Comparison of ENCODE assay signal across 16 cellular contexts in the genomic region with DNA sequence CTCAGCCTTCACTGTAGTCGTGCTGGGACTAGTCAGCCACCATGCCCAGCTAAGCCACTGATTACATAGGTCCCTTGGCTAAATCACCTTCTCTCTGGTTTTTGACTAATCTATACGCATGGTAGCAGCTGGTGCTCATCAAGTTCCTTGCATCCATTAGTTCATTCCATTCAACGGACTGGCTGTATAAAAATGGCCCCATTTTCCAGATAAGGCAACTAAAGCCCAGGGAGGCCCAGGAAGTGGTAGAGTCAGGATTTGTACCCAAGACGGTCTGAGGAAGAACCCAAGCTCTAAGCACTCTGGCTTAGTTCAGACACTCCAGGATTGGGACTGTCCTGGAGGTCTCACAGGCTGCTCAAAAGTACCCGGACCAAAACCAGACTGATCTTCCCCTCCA. TPM values are rescaled to one million over a fixed set of nuclear protein-coding genes. Genes with fewer than 3 reads are reported as not detected.
DNase-seq lines count a peak whose midpoint lies in the region; ATAC-seq and TF ChIP-seq lines count a peak whose summit lies in the region.
"Had no signal": no experiment of that assay in that cellular context is flagged by ENCODE, and none has a peak within 500 bp of the region (broad histone marks: within the 10 kb centered on the region; RNA-seq: fewer than 3 reads in every experiment).

No MANE protein-coding gene starts in this region.

- peak overlapping the region in 1 of 4 donors; percentile 39 for H3K4me3 Mint-ChIP-seq in CD4-positive, CD25-positive, alpha-beta regulatory T cell
- H3K4me3 Mint-ChIP-seq in activated T-helper 2 cell treated with anti-CD3 and anti-CD28 coated beads, Interferon-gamma antibody, Interleukin-2, Interleukin-4, amounts not matched to agents 10 μg/mL and 5 μg/mL and 100 μg/mL, durations not matched to agents 14 hours and 24 hours and 36 hours (ENCODE audit: low read depth): no peak overlapping the region

- no peak for ATAC-seq in CD4-positive, CD25-positive, alpha-beta regulatory T cell (ENCODE audit: low read depth in 2 of 2)
- ATAC-seq in DND-41 (ENCODE audit: insufficient read depth, low read depth) (no peak), HG03045 (IDR thresholded peaks at IDR 0.05; ENCODE audit: unreplicated experiment) (no peak)

- no peaks in the 10 kb centered on the region for H3K9me3 Mint-ChIP-seq in CD4-positive, CD25-positive, alpha-beta regulatory T cell
- H3K9me3 Mint-ChIP-seq in activated T-helper 2 cell treated with anti-CD3 and anti-CD28 coated beads, Interferon-gamma antibody, Interleukin-2, Interleukin-4, amounts not matched to agents 10 μg/mL and 5 μg/mL and 100 μg/mL, durations not matched to agents 14 hours and 24 hours and 36 hours: no peaks in the 10 kb centered on the region
- H3K9me3 Mint-ChIP-seq: naive B cell had no signal

- TF ChIP-seq POLR2A in uterus (IDR thresholded peaks at IDR 0.05): no peak

- H3K9me3 ChIP-seq in CD4-positive, CD25-positive, alpha-beta regulatory T cell (ENCODE audit: control insufficient read depth in 2 of 2, low read length in 2 of 2): no peaks in the 10 kb centered on the region
- H3K9me3 ChIP-seq in DND-41 (ENCODE audit: insufficient read depth, low read length, severe bottlenecking) (no peaks in the 10 kb centered on the region), uterus (no peaks in the 10 kb centered on the region)
- H3K9me3 ChIP-seq: adrenal gland, spleen had no signal

- no peaks in the 10 kb centered on the region for H3K27me3 ChIP-seq in CD4-positive, CD25-positive, alpha-beta regulatory T cell (ENCODE audit: control insufficient read depth, insufficient read depth, low read length)
- no peaks in the 10 kb centered on the region for H3K27me3 ChIP-seq in DND-41 (ENCODE audit: insufficient read depth, low read length, poor library complexity)
- no peaks in the 10 kb centered on the region for H3K27me3 ChIP-seq in uterus
- H3K27me3 ChIP-seq: adrenal gland, cardiac muscle cell, spleen had no signal

- no peaks in the 10 kb centered on the region for H3K27me3 Mint-ChIP-seq in CD4-positive, CD25-positive, alpha-beta regulatory T cell
- H3K27me3 Mint-ChIP-seq in activated T-helper 2 cell treated with anti-CD3 and anti-CD28 coated beads, Interferon-gamma antibody, Interleukin-2, Interleukin-4, amounts not matched to agents 10 μg/mL and 5 μg/mL and 100 μg/mL, durations not matched to agents 14 hours and 24 hours and 36 hours (ENCODE audit: low read depth): no peaks in the 10 kb centered on the region
- H3K27me3 Mint-ChIP-seq: naive B cell had no signal

- peak overlapping the region in 2 of 3 donors; percentile 34 to 54 for H3K27ac Mint-ChIP-seq in CD4-positive, CD25-positive, alpha-beta regulatory T cell
- peak overlapping the region; percentile 71 for H3K27ac Mint-ChIP-seq in activated T-helper 2 cell treated with anti-CD3 and anti-CD28 coated beads, Interferon-gamma antibody, Interleukin-2, Interleukin-4, amounts not matched to agents 10 μg/mL and 5 μg/mL and 100 μg/mL, durations not matched to agents 14 hours and 24 hours and 36 hours

- H3K4me1 ChIP-seq in CD4-positive, CD25-positive, alpha-beta regulatory T cell (ENCODE audit: control insufficient read depth, insufficient read depth, low read length, poor library complexity, severe bottlenecking): peaks cover 37% of the 10 kb centered on the region
- H3K4me1 ChIP-seq in DND-41 (ENCODE audit: insufficient read depth, low read length): peaks cover 32% of the 10 kb centered on the region
- peaks cover 0 to 8% of the 10 kb centered on the region in 2 donors for H3K4me1 ChIP-seq in uterus

- H3K36me3 ChIP-seq in CD4-positive, CD25-positive, alpha-beta regulatory T cell (ENCODE audit: control insufficient read depth, insufficient read depth, low read length): no peaks in the 10 kb centered on the region
- H3K36me3 ChIP-seq in DND-41 (ENCODE audit: insufficient read depth, low read length): peaks cover 90% of the 10 kb centered on the region
- H3K36me3 ChIP-seq in uterus: no peaks in the 10 kb centered on the region
- H3K36me3 ChIP-seq: adrenal gland, cardiac muscle cell had no signal

- peaks cover 5 to 54% (median 30%) of the 10 kb centered on the region in 4 donors for H3K4me1 Mint-ChIP-seq in CD4-positive, CD25-positive, alpha-beta regulatory T cell
- H3K4me1 Mint-ChIP-seq in activated T-helper 2 cell treated with anti-CD3 and anti-CD28 coated beads, Interferon-gamma antibody, Interleukin-2, Interleukin-4, amounts not matched to agents 10 μg/mL and 5 μg/mL and 100 μg/mL, durations not matched to agents 14 hours and 24 hours and 36 hours (ENCODE audit: low read depth): peaks cover 61% of the 10 kb centered on the region

- intact Hi-C loops in activated T-helper 2 cell treated with anti-CD3 and anti-CD28 coated beads, Interferon-gamma antibody, Interleukin-2, Interleukin-4, amounts not matched to agents 10 μg/mL and 5 μg/mL and 100 μg/mL, durations not matched to agents 14 hours and 24 hours and 36 hours (cut with micrococcal nuclease): loop anchor here (10.0 kb wide), 1 partner anchor 314 kb away; a partner anchor contains a TSS
- intact Hi-C loops in uterus (cut with DNase I; ENCODE audit: low total_unique reads): no loop called here

- no peak overlapping the region for H3K4me2 ChIP-seq in DND-41 (ENCODE audit: insufficient read depth, low read length)

- DNase-seq in CD4-positive, CD25-positive, alpha-beta regulatory T cell: no peak
- no peak for DNase-seq in DND-41
- no peak for DNase-seq in activated T-helper 2 cell treated with anti-CD3 and anti-CD28 coated beads, Interferon-gamma antibody, Interleukin-2, Interleukin-4, amounts not matched to agents 10 μg/mL and 5 μg/mL and 100 μg/mL, durations not matched to agents 14 hours and 24 hours and 36 hours (ENCODE audit: low spot score)
- DNase-seq in uterus: no peak
- DNase-seq: activated CD8-positive, alpha-beta memory T cell treated with anti-CD3 and anti-CD28 coated beads, Interleukin-2, amount 50 U/mL, for 4 hours; adrenal gland; effector CD8-positive, alpha-beta T cell; HCEC 1CT; mammary epithelial cell; naive B cell; NCI-H1436 treated with DMSO at 0.1 percent for 48 hours; spleen; stimulated activated naive CD4-positive, alpha-beta T cell had no signal

- H3K79me2 ChIP-seq in DND-41 (ENCODE audit: insufficient read depth, low read length): peaks cover 68% of the 10 kb centered on the region

- peaks cover 92% of the 10 kb centered on the region for H4K20me1 ChIP-seq in DND-41 (ENCODE audit: insufficient read depth, low read length)

- no peaks in the 10 kb centered on the region for H3K36me3 Mint-ChIP-seq in CD4-positive, CD25-positive, alpha-beta regulatory T cell
- peaks cover 64% of the 10 kb centered on the region for H3K36me3 Mint-ChIP-seq in activated T-helper 2 cell treated with anti-CD3 and anti-CD28 coated beads, Interferon-gamma antibody, Interleukin-2, Interleukin-4, amounts not matched to agents 10 μg/mL and 5 μg/mL and 100 μg/mL, durations not matched to agents 14 hours and 24 hours and 36 hours (ENCODE audit: low read depth)
- H3K36me3 Mint-ChIP-seq: naive B cell had no signal

- TF ChIP-seq CTCF in DND-41 (IDR thresholded peaks at IDR 0.05; ENCODE audit: borderline replicate concordance, extremely low read depth, low read length, poor library complexity, severe bottlenecking) (no peak), uterus (IDR thresholded peaks at IDR 0.05) (no peak)

- H3K4me3 ChIP-seq in CD4-positive, CD25-positive, alpha-beta regulatory T cell (ENCODE audit: low read depth, low read length): no peak overlapping the region
- no peak overlapping the region for H3K4me3 ChIP-seq in DND-41 (ENCODE audit: low read depth in 1 of 2, low read length in 2 of 2)
- no peak overlapping the region for H3K4me3 ChIP-seq in uterus
- H3K4me3 ChIP-seq: adrenal gland, cardiac muscle cell, spleen had no signal

- H3K9ac ChIP-seq in DND-41 (ENCODE audit: low read depth, low read length): no peak overlapping the region

- H2AFZ ChIP-seq in DND-41 (ENCODE audit: low read depth, low read length): no peak overlapping the region

- no peak overlapping the region for H3K27ac ChIP-seq in CD4-positive, CD25-positive, alpha-beta regulatory T cell (ENCODE audit: insufficient read depth, low read length, poor library complexity, severe bottlenecking)
- H3K27ac ChIP-seq in DND-41 (ENCODE audit: low read length) (0 out of 2 replicates have a peak overlapping the region, but pooled peaks have one; percentile 5), uterus (no peak overlapping the region)
- H3K27ac ChIP-seq: adrenal gland, cardiac muscle cell, spleen had no signal

RNA-seq across cellular contexts. Expression of a gene that starts 4.9 kb away (rescaled TPM):
- total RNA-seq in CD4-positive, CD25-positive, alpha-beta regulatory T cell: 3.1 TPM
- polyA plus RNA-seq in CD4-positive, CD25-positive, alpha-beta regulatory T cell: 1 to 10 TPM in 1 of 4 donors, under 1 TPM in 3; 0.48 to 2.4 (median 0.85) TPM
- 63.8 and 64.2 TPM in 2 replicates for total RNA-seq in activated T-helper 2 cell treated with anti-CD3 and anti-CD28 coated beads, Interferon-gamma antibody, Interleukin-2, Interleukin-4, amounts not matched to agents 10 μg/mL and 5 μg/mL and 100 μg/mL, durations not matched to agents 14 hours and 24 hours and 36 hours
- total RNA-seq in uterus: 1 to 10 TPM in 2 of 4 donors, under 1 TPM in 1, not detected in 1; 0.51 to 7.3 (median 1.5) TPM

RNA-seq across cellular contexts. Expression of a gene that starts 7.1 kb away (rescaled TPM):
- total RNA-seq in CD4-positive, CD25-positive, alpha-beta regulatory T cell: 15.6 TPM
- 1 to 10 TPM; 3.0 to 6.3 (median 3.6) TPM for polyA plus RNA-seq in CD4-positive, CD25-positive, alpha-beta regulatory T cell
- total RNA-seq in activated T-helper 2 cell treated with anti-CD3 and anti-CD28 coated beads, Interferon-gamma antibody, Interleukin-2, Interleukin-4, amounts not matched to agents 10 μg/mL and 5 μg/mL and 100 μg/mL, durations not matched to agents 14 hours and 24 hours and 36 hours: 27.0 and 30.1 TPM in 2 replicates
- 10 to 100 TPM in 3 of 4 donors, 1 to 10 TPM in 1; 5.6 to 44.3 (median 20.4) TPM for total RNA-seq in uterus

RNA-seq across cellular contexts. Expression of a gene that starts 14.5 kb away (rescaled TPM):
- total RNA-seq in CD4-positive, CD25-positive, alpha-beta regulatory T cell: 2.0 TPM
- 10 to 100 TPM in 1 of 4 donors, 1 to 10 TPM in 3; 7.1 to 11.6 (median 8.6) TPM for polyA plus RNA-seq in CD4-positive, CD25-positive, alpha-beta regulatory T cell
- 2.6 and 3.3 TPM in 2 replicates for total RNA-seq in activated T-helper 2 cell treated with anti-CD3 and anti-CD28 coated beads, Interferon-gamma antibody, Interleukin-2, Interleukin-4, amounts not matched to agents 10 μg/mL and 5 μg/mL and 100 μg/mL, durations not matched to agents 14 hours and 24 hours and 36 hours
- 1 to 10 TPM in 3 of 4 donors, not detected in 1; 1.4 to 4.4 (median 1.9) TPM for total RNA-seq in uterus
- total RNA-seq: RPMI7951 had no signal

RNA-seq across cellular contexts. Expression of a gene that starts 19.2 kb away (rescaled TPM):
- total RNA-seq in CD4-positive, CD25-positive, alpha-beta regulatory T cell: not detected
- under 1 TPM in 1 of 4 donors, not detected in 3; 0.41 TPM for polyA plus RNA-seq in CD4-positive, CD25-positive, alpha-beta regulatory T cell
- total RNA-seq in activated T-helper 2 cell treated with anti-CD3 and anti-CD28 coated beads, Interferon-gamma antibody, Interleukin-2, Interleukin-4, amounts not matched to agents 10 μg/mL and 5 μg/mL and 100 μg/mL, durations not matched to agents 14 hours and 24 hours and 36 hours: 0.27 and 0.28 TPM in 2 replicates
- total RNA-seq in uterus: not detected

RNA-seq across cellular contexts. Expression of a gene that starts 38.8 kb away (rescaled TPM):
- 5.3 TPM for total RNA-seq in CD4-positive, CD25-positive, alpha-beta regulatory T cell
- polyA plus RNA-seq in CD4-positive, CD25-positive, alpha-beta regulatory T cell: 10 to 100 TPM; 10.7 to 14.5 (median 11.8) TPM
- 7.4 TPM in 2 replicates for total RNA-seq in activated T-helper 2 cell treated with anti-CD3 and anti-CD28 coated beads, Interferon-gamma antibody, Interleukin-2, Interleukin-4, amounts not matched to agents 10 μg/mL and 5 μg/mL and 100 μg/mL, durations not matched to agents 14 hours and 24 hours and 36 hours
- total RNA-seq in uterus: 10 to 100 TPM in 2 of 4 donors, 1 to 10 TPM in 2; 1.8 to 13.8 (median 10.7) TPM
